ENCODE assay signal across 8 cellular contexts in the genomic region with DNA sequence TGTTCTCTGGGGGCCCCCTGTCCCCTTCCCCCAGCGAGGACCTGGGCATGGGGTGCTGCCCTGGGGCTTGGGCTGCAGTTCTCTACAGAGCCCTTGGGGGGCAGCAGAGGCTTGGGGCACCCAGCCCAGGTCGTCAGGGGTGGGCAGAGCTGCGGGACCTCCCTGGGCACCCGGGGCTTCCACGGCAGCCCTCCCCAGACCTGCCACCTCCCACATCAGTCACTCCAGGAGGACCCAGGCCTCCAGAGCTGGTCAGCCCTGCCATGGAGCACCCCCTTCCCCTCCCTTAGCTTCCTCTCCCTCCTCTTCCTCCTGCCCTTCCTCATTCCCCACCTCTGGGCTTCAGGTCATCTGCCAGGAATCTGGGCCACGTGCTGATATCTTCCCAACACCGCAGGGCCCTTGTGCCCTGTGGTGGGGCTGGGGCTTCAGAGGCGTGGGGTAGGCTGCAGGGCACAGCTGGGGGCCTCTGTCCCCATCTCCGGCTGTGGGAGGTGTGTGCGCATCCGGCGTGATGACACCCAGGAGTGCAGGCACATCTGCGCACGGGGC. TPM values are rescaled to one million over a fixed set of nuclear protein-coding genes. Genes with fewer than 3 reads are reported as not detected.
A peak's percentile ranks its signal among the peaks of the same experiment; 100 is the strongest.
DNase-seq lines count a peak whose midpoint lies in the region; ATAC-seq and TF ChIP-seq lines count a peak whose summit lies in the region.

No MANE protein-coding gene starts in this region.

- peak overlapping the region in 1 of 4 donors; percentile 38 for H3K27ac ChIP-seq in Peyer's patch
- no peak overlapping the region for H3K27ac ChIP-seq in heart right ventricle

- intact Hi-C loops in heart right ventricle (cut with DNase I): loop anchor here in 8 of 10 donors (1.0 to 5.0 kb wide), 6 partner anchors 59 to 204 kb away; partner anchors contain the start of genes AP2A2 (in 1 of the 8) and CHID1 (in 1 of the 8)

- WGBS in heart right ventricle, 2 donors: 33 to 38% methylated on average over 13 to 14 of the region's 14 CpGs

- peak in 1 of 8 donors; percentile 6 for ATAC-seq in heart right ventricle
- no peak for ATAC-seq in GM21737 (IDR thresholded peaks at IDR 0.05; ENCODE audit: unreplicated experiment)
- ATAC-seq in HG03439 (IDR thresholded peaks at IDR 0.05; ENCODE audit: unreplicated experiment): no peak

- no peak for TF ChIP-seq POLR2A in Peyer's patch (IDR thresholded peaks at IDR 0.05)

- H3K4me1 ChIP-seq in Peyer's patch (peaks cover 6 to 60% (median 24%) of the 10 kb centered on the region in 4 donors), heart right ventricle (peaks cover 34 to 90% (median 61%) of the 10 kb centered on the region in 9 donors)

- peak; percentile 82 to 92 (median 88) for TF ChIP-seq CTCF in Peyer's patch (IDR thresholded peaks at IDR 0.05)
- TF ChIP-seq CTCF in heart right ventricle (IDR thresholded peaks at IDR 0.05): peak; percentile 77 to 96 (median 87)

- DNase-seq in NCI-H1417 (lab: John Stamatoyannopoulos, UW) (peak; percentile 20 to 63 (median 60)), NCI-H1417 treated with DMSO at 0.1 percent for 48 hours (lab: John Stamatoyannopoulos, UW) (no peak), Peyer's patch (peak; percentile 54 to 78 (median 75)), heart right ventricle (peak in 1 of 2 donors; percentile 63)
- peak; percentile 19 to 55 (median 40) for DNase-seq in activated naive CD4-positive, alpha-beta T cell (lab: John Stamatoyannopoulos, UW)
- peak; percentile 27 to 58 for DNase-seq in stimulated activated CD4-positive, alpha-beta T cell treated with anti-CD3 and anti-CD28 coated beads, Interleukin-1b, Interleukin-23, amount 100 ng/mL, for 1 hour (ENCODE audit: low read depth in 2 of 2)

- H3K4me3 ChIP-seq in Peyer's patch: peak overlapping the region in 1 of 4 donors; percentile 57
- peak overlapping the region in 1 of 10 donors; percentile 12 for H3K4me3 ChIP-seq in heart right ventricle

- H3K9me3 ChIP-seq in Peyer's patch (no peaks in the 10 kb centered on the region), heart right ventricle (no peaks in the 10 kb centered on the region)

- peaks cover 0 to 10% of the 10 kb centered on the region in 2 donors for H3K27me3 ChIP-seq in Peyer's patch
- H3K27me3 ChIP-seq in heart right ventricle: peaks cover 0 to 28% (median 0%) of the 10 kb centered on the region in 7 donors

- no peaks in the 10 kb centered on the region for H3K36me3 ChIP-seq in Peyer's patch
- H3K36me3 ChIP-seq in heart right ventricle: peaks cover 0 to 14% (median 0%) of the 10 kb centered on the region in 9 donors

RNA-seq across cellular contexts. Expression of gene TSPAN4, which starts 5.8 kb away (rescaled TPM):
- total RNA-seq in Peyer's patch (10 to 100 TPM; 20.0 to 52.1 (median 38.4) TPM), heart right ventricle (10 to 100 TPM; 22.2 to 46.4 (median 26.9) TPM)
- 10 to 100 TPM; 44.4 to 66.5 TPM for polyA plus RNA-seq in heart right ventricle

RNA-seq across cellular contexts. Expression of gene POLR2L, which starts 6.1 kb away (rescaled TPM):
- total RNA-seq in Peyer's patch (10 to 100 TPM; 37.8 to 67.1 (median 44.8) TPM), heart right ventricle (100 to 1,000 TPM; 194 to 279 (median 234) TPM)
- polyA plus RNA-seq in heart right ventricle: 100 to 1,000 TPM; 148 to 279 TPM

RNA-seq across cellular contexts. Expression of gene CD151, which starts 15.7 kb away (rescaled TPM):
- total RNA-seq in Peyer's patch (100 to 1,000 TPM; 102 to 277 (median 237) TPM), heart right ventricle (100 to 1,000 TPM; 286 to 668 (median 466) TPM)
- 100 to 1,000 TPM; 444 to 684 TPM for polyA plus RNA-seq in heart right ventricle

RNA-seq across cellular contexts. Expression of gene CRACR2B, which starts 20.7 kb away (rescaled TPM):
- total RNA-seq in Peyer's patch (100 to 1,000 TPM in 3 of 4 donors, 10 to 100 TPM in 1; 44.0 to 175 (median 110) TPM), heart right ventricle (10 to 100 TPM; 11.4 to 23.0 (median 17.0) TPM)
- polyA plus RNA-seq in heart right ventricle: 10 to 100 TPM; 11.5 to 72.3 TPM

RNA-seq across cellular contexts. Expression of gene PNPLA2, which starts 29.7 kb away (rescaled TPM):
- total RNA-seq in Peyer's patch (100 to 1,000 TPM in 3 of 4 donors, 10 to 100 TPM in 1; 71.8 to 254 (median 163) TPM), heart right ventricle (100 to 1,000 TPM; 183 to 359 (median 251) TPM)
- 100 to 1,000 TPM; 114 to 148 TPM for polyA plus RNA-seq in heart right ventricle
